In the genomic region with DNA sequence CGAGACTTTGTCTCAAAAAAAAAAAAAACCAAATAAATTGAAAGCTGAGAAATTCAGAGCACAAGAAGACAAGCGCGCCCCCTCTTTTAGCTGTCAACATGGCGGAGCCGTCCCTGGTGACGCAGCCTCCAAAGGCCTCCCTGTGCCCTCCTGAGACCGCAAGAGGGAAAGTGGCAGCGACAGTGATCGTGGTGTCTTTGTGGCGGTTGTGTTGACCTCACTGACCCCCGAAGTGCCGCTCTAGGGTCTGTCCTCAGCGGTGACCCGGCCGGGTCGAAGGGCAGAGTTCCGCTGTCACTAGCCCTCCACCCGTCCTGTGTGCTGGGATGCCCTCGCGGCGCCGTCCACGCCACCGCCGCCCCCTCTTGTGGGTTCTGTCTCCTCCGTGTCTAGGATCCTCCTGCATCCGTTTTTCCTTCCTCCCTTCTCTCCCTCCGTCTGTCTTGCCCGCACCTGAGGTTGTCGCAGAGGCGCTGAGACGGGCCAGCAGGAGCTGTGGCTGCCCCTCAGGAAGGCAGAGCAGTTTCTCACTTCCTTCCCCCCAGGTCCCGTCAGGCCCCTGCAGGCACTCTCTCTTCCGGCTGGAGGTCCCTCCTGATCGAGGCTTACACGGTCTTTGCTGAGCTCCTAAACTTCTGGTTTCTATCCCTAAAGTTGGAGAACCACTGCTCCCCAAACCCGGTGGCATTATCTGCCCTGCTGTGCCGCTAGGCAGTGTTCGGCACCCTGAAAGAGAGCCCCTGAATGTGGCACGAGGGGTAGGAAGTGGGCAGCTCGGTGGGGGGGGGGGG, we compare ENCODE assay signal across 9 cellular contexts. TPM values are rescaled to one million over a fixed set of nuclear protein-coding genes. Genes with fewer than 3 reads are reported as not detected.
A peak's percentile ranks its signal among the peaks of the same experiment; 100 is the strongest.
DNase-seq lines count a peak whose midpoint lies in the region; ATAC-seq and TF ChIP-seq lines count a peak whose summit lies in the region.
"Had no signal": no experiment of that assay in that cellular context is flagged by ENCODE, and none has a peak within 500 bp of the region (broad histone marks: within the 10 kb centered on the region; RNA-seq: fewer than 3 reads in every experiment).

No MANE protein-coding gene starts in this region.

- peaks cover 0 to 2% (median 0%) of the 10 kb centered on the region in 7 donors for H3K9me3 Mint-ChIP-seq in CD14-positive monocyte
- H3K9me3 Mint-ChIP-seq in activated naive CD8-positive, alpha-beta T cell (ENCODE audit: low read depth): no peaks in the 10 kb centered on the region
- no peaks in the 10 kb centered on the region for H3K9me3 Mint-ChIP-seq in natural killer cell

- H3K4me1 Mint-ChIP-seq in CD14-positive monocyte: peaks cover 51% of the 10 kb centered on the region
- peaks cover 50% of the 10 kb centered on the region for H3K4me1 Mint-ChIP-seq in activated naive CD8-positive, alpha-beta T cell (ENCODE audit: low read depth)
- peaks cover 50 to 52% of the 10 kb centered on the region in 2 donors for H3K4me1 Mint-ChIP-seq in natural killer cell

- H3K27me3 ChIP-seq in uterus: no peaks in the 10 kb centered on the region

- peak overlapping the region; percentile 93 to 100 for H3K4me3 Mint-ChIP-seq in CD14-positive monocyte
- peak overlapping the region; percentile 98 for H3K4me3 Mint-ChIP-seq in activated naive CD8-positive, alpha-beta T cell
- H3K4me3 Mint-ChIP-seq in natural killer cell: peak overlapping the region; percentile 100

- H3K36me3 Mint-ChIP-seq in CD14-positive monocyte (peaks cover 4 to 26% of the 10 kb centered on the region in 2 donors), natural killer cell (no peaks in the 10 kb centered on the region)
- H3K36me3 Mint-ChIP-seq in activated naive CD8-positive, alpha-beta T cell: peaks cover 7% of the 10 kb centered on the region

- TF ChIP-seq POLR2A in uterus (IDR thresholded peaks at IDR 0.05): no peak

- DNase-seq in CD14-positive monocyte (ENCODE audit: low spot score) (no peak), KBM-7 (peak; percentile 85), natural killer cell (peak; percentile 57), NCI-H510A treated with DMSO at 0.1 percent for 48 hours (lab: John Stamatoyannopoulos, UW) (no peak), uterus (no peak), sciatic nerve (ENCODE audit: low spot score) (no peak)
- DNase-seq: NCI-H446 had no signal

- TF ChIP-seq CTCF in CD14-positive monocyte (IDR thresholded peaks at IDR 0.05): no peak
- no peak for TF ChIP-seq CTCF in natural killer cell (IDR thresholded peaks at IDR 0.05)
- TF ChIP-seq CTCF in uterus (IDR thresholded peaks at IDR 0.05): no peak

- H3K9me3 ChIP-seq in uterus: no peaks in the 10 kb centered on the region

- peaks cover 0 to 4% (median 0%) of the 10 kb centered on the region in 3 donors for H3K27me3 Mint-ChIP-seq in CD14-positive monocyte (ENCODE audit: low read depth in 3 of 3)
- no peaks in the 10 kb centered on the region for H3K27me3 Mint-ChIP-seq in activated naive CD8-positive, alpha-beta T cell
- no peaks in the 10 kb centered on the region for H3K27me3 Mint-ChIP-seq in natural killer cell (ENCODE audit: low read depth in 2 of 2)

- ATAC-seq in natural killer cell: peak; percentile 51 to 63 (median 63)
- ATAC-seq in GM18870 (IDR thresholded peaks at IDR 0.05; ENCODE audit: unreplicated experiment): no peak
- ATAC-seq in sciatic nerve: no peak

- peaks cover 0 to 6% of the 10 kb centered on the region in 2 donors for H3K4me1 ChIP-seq in uterus

- in situ Hi-C loops in KBM-7 (cut with MboI; ENCODE audit: low pct_unique_long_range_greater_than_20kb, low sequenced_read_pairs): no loop called here

- H3K4me3 ChIP-seq in uterus: no peak overlapping the region

- H3K27ac Mint-ChIP-seq in CD14-positive monocyte: peak overlapping the region; percentile 91 to 99 (median 97)
- peak overlapping the region; percentile 97 for H3K27ac Mint-ChIP-seq in activated naive CD8-positive, alpha-beta T cell
- H3K27ac Mint-ChIP-seq in natural killer cell: peak overlapping the region; percentile 97 to 98

- no peaks in the 10 kb centered on the region for H3K36me3 ChIP-seq in uterus

- no peak overlapping the region for H3K27ac ChIP-seq in uterus

- intact Hi-C loops in CD14-positive monocyte (cut with micrococcal nuclease): loop anchor here in 1 of 2 donors (10.0 kb wide), 2 partner anchors 58 to 182 kb away; no protein-coding TSS in a partner anchor
- intact Hi-C loops in natural killer cell (cut with micrococcal nuclease): no loop called here
- intact Hi-C loops in uterus (cut with DNase I; ENCODE audit: low total_unique reads): no loop called here
- intact Hi-C loops in sciatic nerve (cut with DNase I): loop anchor here (5.0 to 10.0 kb wide), 2 partner anchors 102 to 1386 kb away; no protein-coding TSS in a partner anchor

RNA-seq across cellular contexts. Expression of a gene that starts 7.2 kb away (rescaled TPM):
- polyA plus RNA-seq in CD14-positive monocyte: under 1 TPM; 0.06 to 0.63 TPM
- 1 to 10 TPM; 2.8 to 4.6 (median 4.1) TPM for total RNA-seq in natural killer cell
- total RNA-seq in uterus: 10 to 100 TPM in 1 of 4 donors, under 1 TPM in 2, not detected in 1; 0.46 to 21.8 (median 0.77) TPM
- 1.2 TPM for total RNA-seq in sciatic nerve

RNA-seq across cellular contexts. Expression of a gene that starts 13.8 kb away (rescaled TPM):
- polyA plus RNA-seq in CD14-positive monocyte: 1 to 10 TPM in 1 of 2 donors, under 1 TPM in 1; 0.46 to 1.0 TPM
- total RNA-seq in natural killer cell: 10 to 100 TPM in 1 of 3 donors, 1 to 10 TPM in 2; 5.9 to 13.0 (median 8.8) TPM
- total RNA-seq in uterus: under 1 TPM in 2 of 4 donors, not detected in 2; 0.26 to 0.70 TPM
- 1.1 TPM for total RNA-seq in sciatic nerve

RNA-seq across cellular contexts. Expression of a gene that starts 49.0 kb away (rescaled TPM):
- polyA plus RNA-seq in CD14-positive monocyte: 100 to 1,000 TPM; 138 to 151 TPM
- 10 to 100 TPM; 26.6 to 28.7 (median 28.3) TPM for total RNA-seq in natural killer cell
- 10 to 100 TPM; 18.7 to 60.8 (median 27.9) TPM for total RNA-seq in uterus
- 32.1 TPM for total RNA-seq in sciatic nerve

RNA-seq across cellular contexts. Expression of a gene that starts 52.4 kb away (rescaled TPM):
- polyA plus RNA-seq in CD14-positive monocyte: 10 to 100 TPM in 1 of 2 donors, 1 to 10 TPM in 1; 6.4 to 12.7 TPM
- 10 to 100 TPM; 68.0 to 73.5 (median 68.1) TPM for total RNA-seq in natural killer cell
- 10 to 100 TPM; 18.4 to 94.7 (median 25.6) TPM for total RNA-seq in uterus
- 60.1 TPM for total RNA-seq in sciatic nerve

Comparison
In these comparisons a context has a peak if more than half of its experiments do, and no peak if none do; other contexts are left out.
1. DNase-seq: peak in KBM-7 (single experiment) and natural killer cell (single experiment); none in CD14-positive monocyte (single experiment), NCI-H510A treated with DMSO at 0.1 percent for 48 hours (single experiment), uterus (0 of 2) and sciatic nerve (single experiment).
2. ATAC-seq: peak in natural killer cell (3 of 3); none in GM18870 (single experiment) and sciatic nerve (single experiment).
3. Peak in every context shown above with its lines, with median percentiles within 50 percentile points of each other: H3K27ac Mint-ChIP-seq and H3K4me3 Mint-ChIP-seq.